10 cellular contexts compared by ENCODE assay signal in genomic region chr17:44008205-44008909, GRCh38. TPM values are rescaled to one million over a fixed set of nuclear protein-coding genes. Genes with fewer than 3 reads are reported as not detected.
DNase-seq lines count a peak whose midpoint lies in the region; ATAC-seq and TF ChIP-seq lines count a peak whose summit lies in the region.
"Had no signal": no experiment of that assay in that cellular context is flagged by ENCODE, and none has a peak within 500 bp of the region (broad histone marks: within the 10 kb centered on the region; RNA-seq: fewer than 3 reads in every experiment).

No MANE protein-coding gene starts in this region.

- H3K18ac ChIP-seq in neuronal stem cell (ENCODE audit: low read length), result no peak overlapping the region

- ATAC-seq in GM18520 (IDR thresholded peaks at IDR 0.05; ENCODE audit: unreplicated experiment), result no peak
- ATAC-seq in HG03442 (IDR thresholded peaks at IDR 0.05; ENCODE audit: unreplicated experiment), result no peak
- ATAC-seq: activated naive CD4-positive, alpha-beta T cell treated with anti-CD3 and anti-CD28 coated beads, Interleukin-2, amount 50 U/mL, for 72 hours had no signal

- no peaks in the 10 kb centered on the region for H4K20me1 ChIP-seq in DOHH2 (ENCODE audit: control insufficient read depth, insufficient read depth, low read depth, low read length)

- peaks cover 5% of the 10 kb centered on the region for H3K79me1 ChIP-seq in neuronal stem cell (ENCODE audit: low read depth, low read length)

- H3K14ac ChIP-seq in neuronal stem cell (ENCODE audit: low read length), result no peak overlapping the region

- H3K23ac ChIP-seq in neuronal stem cell (ENCODE audit: low read depth, low read length, poor library complexity), result peak overlapping the region; percentile 5

- no peak overlapping the region for H2BK15ac ChIP-seq in neuronal stem cell (ENCODE audit: low read length)

- WGBS in neuronal stem cell (ENCODE audit: extremely low coverage in 2 of 2, insufficient read length in 2 of 2, insufficient replicate concordance in 1 of 2), 2 donors, result no CpG with 5 or more reads among the region's 6 CpGs

- H3K27ac ChIP-seq in DOHH2 (ENCODE audit: low read depth, low read length) (no peak overlapping the region), neuronal stem cell (replicated peaks; ENCODE audit: low read length) (no peak overlapping the region)

- no peak overlapping the region for H2BK5ac ChIP-seq in neuronal stem cell (ENCODE audit: low read length)

- H3K4me3 ChIP-seq in DOHH2 (ENCODE audit: low read length) (peak overlapping the region; percentile 78), NT2/D1 (ENCODE audit: insufficient read length, low read depth) (peak overlapping the region; percentile 50), choroid plexus epithelial cell (ENCODE audit: low read depth, low read length) (peak overlapping the region; percentile 72), neuronal stem cell (ENCODE audit: low read length in 2 of 2) (peak overlapping the region in 1 of 2 donors; percentile 65)

- H3K9me3 ChIP-seq in DOHH2 (ENCODE audit: control insufficient read depth, insufficient read depth, low read length) (no peaks in the 10 kb centered on the region), NT2/D1 (ENCODE audit: insufficient read depth, low read length) (no peaks in the 10 kb centered on the region), neuronal stem cell (replicated peaks in 1 of 2; ENCODE audit: control insufficient read depth in 2 of 2, insufficient read depth in 1 of 2, low read depth in 1 of 2, low read length in 2 of 2) (peaks cover 0 to 2% of the 10 kb centered on the region in 2 donors)
- H3K9me3 ChIP-seq: right atrium auricular region had no signal

- no peaks in the 10 kb centered on the region for H3K79me2 ChIP-seq in DOHH2 (ENCODE audit: control insufficient read depth, low read length)

- H3K4ac ChIP-seq in neuronal stem cell (ENCODE audit: low read length), result no peak overlapping the region

- H3K27me3 ChIP-seq in DOHH2 (ENCODE audit: control insufficient read depth, low read length) (peaks cover 23% of the 10 kb centered on the region), NT2/D1 (ENCODE audit: insufficient read depth, insufficient read length) (peaks cover 31% of the 10 kb centered on the region), neuronal stem cell (ENCODE audit: control insufficient read depth in 3 of 3, insufficient read depth in 3 of 3, low read depth in 1 of 3, low read length in 3 of 3) (peaks cover 21 to 41% (median 33%) of the 10 kb centered on the region in 3 experiments)

- H3K4me2 ChIP-seq in DOHH2 (ENCODE audit: low read length) (peak overlapping the region; percentile 96), neuronal stem cell (ENCODE audit: insufficient read depth, low read length, poor library complexity, severe bottlenecking) (no peak overlapping the region)

- no peak overlapping the region for H4K8ac ChIP-seq in neuronal stem cell (ENCODE audit: low read depth, low read length)

- TF ChIP-seq CTCF in DOHH2 (IDR thresholded peaks at IDR 0.05; ENCODE audit: low read depth, low read length, poor library complexity, severe bottlenecking) (peak; percentile 49), choroid plexus epithelial cell (conservative IDR thresholded peaks at IDR 0.05; ENCODE audit: low read depth, low read length) (peak; percentile 6)

- H3K9me2 ChIP-seq in DOHH2 (replicated peaks; ENCODE audit: control insufficient read depth, low read length), result no peaks in the 10 kb centered on the region

- no peaks in the 10 kb centered on the region for H3F3A ChIP-seq in DOHH2 (ENCODE audit: control insufficient read depth, insufficient read depth)

- H3K4me1 ChIP-seq in DOHH2 (ENCODE audit: control insufficient read depth, low read length) (peaks cover 26% of the 10 kb centered on the region), NT2/D1 (ENCODE audit: insufficient read depth, insufficient read length) (peaks cover 8% of the 10 kb centered on the region), neuronal stem cell (ENCODE audit: control insufficient read depth in 2 of 2, insufficient read depth in 1 of 2, low read depth in 1 of 2, low read length in 2 of 2) (peaks cover 19 to 20% of the 10 kb centered on the region in 2 donors)

- DNase-seq in NT2/D1 (ENCODE audit: low read depth, low spot score) (no peak), choroid plexus epithelial cell (ENCODE audit: low read depth) (no peak), neuronal stem cell (ENCODE audit: low spot score) (no peak), CD1c-positive myeloid dendritic cell (ENCODE audit: extremely low spot score) (no peak), NCI-H2196 treated with DMSO at 0.1 percent for 48 hours (lab: John Stamatoyannopoulos, UW; ENCODE audit: unreplicated experiment) (no peak)

- no peak overlapping the region for H2BK120ac ChIP-seq in neuronal stem cell (ENCODE audit: low read depth, low read length)

- H3K36me3 ChIP-seq in DOHH2 (ENCODE audit: control insufficient read depth, low read length) (peaks cover 6% of the 10 kb centered on the region; the same call in 1 of the 2 replicates), NT2/D1 (ENCODE audit: insufficient read depth, insufficient read length, low read length) (peaks cover 36% of the 10 kb centered on the region), neuronal stem cell (replicated peaks in 1 of 2; ENCODE audit: control insufficient read depth in 2 of 2, insufficient read depth in 2 of 2, low read length in 2 of 2) (peaks cover 5 to 9% of the 10 kb centered on the region in 2 donors)
- H3K36me3 ChIP-seq: right atrium auricular region had no signal

- no peak overlapping the region for H4K91ac ChIP-seq in neuronal stem cell (ENCODE audit: low read depth, low read length, poor library complexity)

- H2BK12ac ChIP-seq in neuronal stem cell (ENCODE audit: low read length), result no peak overlapping the region

- no peak overlapping the region for H2AK5ac ChIP-seq in neuronal stem cell (ENCODE audit: low read depth, low read length)

- H3K9ac ChIP-seq in NT2/D1 (ENCODE audit: insufficient read length, low read depth) (peak overlapping the region; percentile 79), neuronal stem cell (ENCODE audit: low read depth, low read length, poor library complexity) (no peak overlapping the region)

- H2AFZ ChIP-seq in neuronal stem cell (ENCODE audit: low read length), result peak overlapping the region; percentile 94

RNA-seq across cellular contexts. Expression of gene NAGS, which starts 3.9 kb away (rescaled TPM):
- 1.6 TPM for polyA plus RNA-seq in neuronal stem cell (2013, experiment 1 of 2)
- 1.4 TPM for polyA plus RNA-seq in neuronal stem cell (2013, experiment 2 of 2)

RNA-seq across cellular contexts. Expression of gene TMEM101, which starts 6.4 kb away (rescaled TPM):
- polyA plus RNA-seq in neuronal stem cell (2013, experiment 1 of 2), result 24.5 TPM
- polyA plus RNA-seq in neuronal stem cell (2013, experiment 2 of 2), result 24.9 TPM

RNA-seq across cellular contexts. Expression of gene PYY, which starts 54.6 kb away (rescaled TPM):
- 0.70 TPM for polyA plus RNA-seq in neuronal stem cell (2013, experiment 1 of 2)
- polyA plus RNA-seq in neuronal stem cell (2013, experiment 2 of 2), result 0.65 TPM

RNA-seq across cellular contexts. Expression of gene LSM12, which starts 58.1 kb away (rescaled TPM):
- polyA plus RNA-seq in neuronal stem cell (2013, experiment 1 of 2), result 88.7 TPM
- 90.7 TPM for polyA plus RNA-seq in neuronal stem cell (2013, experiment 2 of 2)
